In the genomic region with DNA sequence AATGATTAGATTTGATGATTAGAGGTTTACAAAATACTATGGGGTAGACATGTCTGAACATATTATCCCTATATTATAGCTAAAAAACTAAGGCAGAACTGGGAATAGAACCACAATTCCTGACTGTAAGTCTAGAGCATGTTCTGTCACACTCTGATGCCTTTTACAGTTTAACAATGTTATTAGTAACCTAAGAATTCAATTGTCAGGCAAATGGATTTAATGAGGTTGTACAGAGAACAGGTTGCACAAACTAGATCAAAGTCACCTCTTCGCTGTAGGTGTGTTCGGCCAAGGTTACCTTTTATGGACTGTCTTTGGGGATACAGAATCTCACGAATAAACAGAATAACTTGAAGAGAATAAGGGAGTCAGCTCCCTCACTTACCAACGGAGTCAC, we compare ENCODE assay signal across 18 cellular contexts. TPM values are rescaled to one million over a fixed set of nuclear protein-coding genes. Genes with fewer than 3 reads are reported as not detected.
"Had no signal": no experiment of that assay in that cellular context is flagged by ENCODE, and none has a peak within 500 bp of the region (broad histone marks: within the 10 kb centered on the region; RNA-seq: fewer than 3 reads in every experiment).

No MANE protein-coding gene starts in this region.

- H3K4me1 ChIP-seq: esophagus muscularis mucosa, foreskin keratinocyte, gastroesophageal sphincter, heart left ventricle, left lung, lower lobe of right lung had no signal

- H3K27ac ChIP-seq: coronary artery, dorsolateral prefrontal cortex, esophagus muscularis mucosa, foreskin keratinocyte, gastroesophageal sphincter, heart left ventricle, left lung, lower lobe of right lung had no signal

- H3K4me3 ChIP-seq: coronary artery, dorsolateral prefrontal cortex, esophagus muscularis mucosa, gastroesophageal sphincter, heart left ventricle, left lung, lower lobe of right lung, mucosa of descending colon had no signal

- H3K36me3 ChIP-seq: esophagus muscularis mucosa, gastroesophageal sphincter, heart left ventricle, left lung, lower lobe of right lung had no signal

- H3K9me3 ChIP-seq: esophagus muscularis mucosa, gastroesophageal sphincter, heart left ventricle, left lung, lower lobe of right lung, mucosa of descending colon had no signal

- H3K27me3 ChIP-seq: esophagus muscularis mucosa, foreskin keratinocyte, left lung had no signal

- ATAC-seq: foreskin keratinocyte, gastroesophageal sphincter, heart left ventricle, left colon, left lung, left ventricle myocardium superior, lower lobe of right lung, mucosa of descending colon had no signal

- DNase-seq: dermis blood vessel endothelial cell; dorsolateral prefrontal cortex; effector CD4-positive, alpha-beta T cell; effector memory CD4-positive, alpha-beta T cell; foreskin keratinocyte; heart left ventricle; hippocampal formation; left colon; left lung; left ventricle myocardium superior; lower lobe of right lung; mesenchymal stem cell; mucosa of descending colon had no signal

RNA-seq across cellular contexts. Expression of a gene that starts 8.5 kb away (rescaled TPM):
- total RNA-seq: lung microvascular endothelial cell had no signal
- polyA plus RNA-seq: esophagus had no signal
